1 cellular context compared by ENCODE assay signal in the genomic region with DNA sequence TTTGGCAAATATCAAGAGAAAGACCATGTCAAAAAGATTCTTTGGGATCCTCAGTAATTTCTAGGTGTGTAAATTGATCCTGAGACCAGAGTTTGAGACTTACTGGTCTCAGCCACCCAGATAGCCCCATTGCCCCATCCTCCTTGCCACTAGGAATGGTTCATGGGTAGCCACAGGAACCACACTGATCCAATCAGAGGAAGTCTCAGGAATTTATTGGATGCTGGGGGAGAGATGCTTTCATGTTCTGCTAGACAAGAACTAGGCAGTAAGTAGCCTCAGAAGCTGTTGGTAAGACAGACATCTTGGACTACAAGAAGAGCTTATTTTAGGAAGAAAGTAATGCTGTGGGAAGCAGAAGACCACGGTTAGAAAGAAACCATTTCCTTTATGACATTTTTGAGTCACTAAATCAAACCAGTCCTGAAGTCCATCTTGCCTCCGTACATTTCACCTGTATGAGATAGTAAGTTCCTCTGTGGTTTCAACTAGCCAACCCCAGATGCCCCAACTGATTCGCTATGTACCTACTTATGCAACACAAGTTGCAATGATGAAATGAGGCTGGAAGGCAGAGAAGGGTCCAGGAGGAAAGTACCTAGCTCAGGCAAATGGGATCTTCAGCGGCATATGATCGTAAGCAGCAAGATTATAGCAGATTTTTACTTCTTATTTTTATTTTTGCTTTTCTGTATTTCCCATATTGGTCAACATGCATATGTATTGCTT.
TF ChIP-seq lines count a peak whose summit lies in the region.

No MANE protein-coding gene starts in this region.

TF ChIP-seq in IMR-90, 13 proteins besides CTCF, POLR2A, EP300 and RAD21:
- TF ChIP-seq MAFK (IDR thresholded peaks at IDR 0.05; ENCODE audit: low read depth, low read length) (no peak), BHLHE40 (IDR thresholded peaks at IDR 0.05; ENCODE audit: low read depth, low read length) (no peak), FOS (IDR thresholded peaks at IDR 0.05; ENCODE audit: low read depth, low read length) (no peak), RCOR1 (IDR thresholded peaks at IDR 0.05; ENCODE audit: insufficient replicate concordance, low read length) (no peak), NFE2L2 (IDR thresholded peaks at IDR 0.05; ENCODE audit: low read depth, low read length) (no peak), RFX5 (IDR thresholded peaks at IDR 0.05; ENCODE audit: low read depth, low read length) (no peak), CHD1 (IDR thresholded peaks at IDR 0.05; ENCODE audit: low read depth, low read length) (no peak), MAZ (IDR thresholded peaks at IDR 0.05; ENCODE audit: borderline replicate concordance, low read depth, low read length) (no peak), MXI1 (IDR thresholded peaks at IDR 0.05; ENCODE audit: borderline replicate concordance, low read depth, low read length) (no peak), SMC3 (IDR thresholded peaks at IDR 0.05; ENCODE audit: low read depth, low read length) (no peak), CEBPB (IDR thresholded peaks at IDR 0.05; ENCODE audit: low read depth, low read length) (no peak)
- TF ChIP-seq, protein P1, sequence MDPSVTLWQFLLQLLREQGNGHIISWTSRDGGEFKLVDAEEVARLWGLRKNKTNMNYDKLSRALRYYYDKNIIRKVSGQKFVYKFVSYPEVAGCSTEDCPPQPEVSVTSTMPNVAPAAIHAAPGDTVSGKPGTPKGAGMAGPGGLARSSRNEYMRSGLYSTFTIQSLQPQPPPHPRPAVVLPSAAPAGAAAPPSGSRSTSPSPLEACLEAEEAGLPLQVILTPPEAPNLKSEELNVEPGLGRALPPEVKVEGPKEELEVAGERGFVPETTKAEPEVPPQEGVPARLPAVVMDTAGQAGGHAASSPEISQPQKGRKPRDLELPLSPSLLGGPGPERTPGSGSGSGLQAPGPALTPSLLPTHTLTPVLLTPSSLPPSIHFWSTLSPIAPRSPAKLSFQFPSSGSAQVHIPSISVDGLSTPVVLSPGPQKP (IDR thresholded peaks at IDR 0.05; ENCODE audit: borderline replicate concordance, low read depth, low read length) = no peak
- TF ChIP-seq, protein P2, sequence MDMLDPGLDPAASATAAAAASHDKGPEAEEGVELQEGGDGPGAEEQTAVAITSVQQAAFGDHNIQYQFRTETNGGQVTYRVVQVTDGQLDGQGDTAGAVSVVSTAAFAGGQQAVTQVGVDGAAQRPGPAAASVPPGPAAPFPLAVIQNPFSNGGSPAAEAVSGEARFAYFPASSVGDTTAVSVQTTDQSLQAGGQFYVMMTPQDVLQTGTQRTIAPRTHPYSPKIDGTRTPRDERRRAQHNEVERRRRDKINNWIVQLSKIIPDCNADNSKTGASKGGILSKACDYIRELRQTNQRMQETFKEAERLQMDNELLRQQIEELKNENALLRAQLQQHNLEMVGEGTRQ (IDR thresholded peaks at IDR 0.05; ENCODE audit: low read depth, low read length) = no peak
